In genomic region chrX:120749141-120749846, GRCh38 we compare ENCODE assay signal across 9 cellular contexts.
A peak's percentile ranks its signal among the peaks of the same experiment; 100 is the strongest.
DNase-seq lines count a peak whose midpoint lies in the region; ATAC-seq and TF ChIP-seq lines count a peak whose summit lies in the region.
"Had no signal": no experiment of that assay in that cellular context is flagged by ENCODE, and none has a peak within 500 bp of the region (broad histone marks: within the 10 kb centered on the region; RNA-seq: fewer than 3 reads in every experiment).

No MANE protein-coding gene starts in this region.

- peak overlapping the region; percentile 49 for H3K27ac Mint-ChIP-seq in activated naive CD8-positive, alpha-beta T cell treated with anti-CD3 and anti-CD28 coated beads for 36 hours
- no peak overlapping the region for H3K27ac Mint-ChIP-seq in WTC11

- peaks cover 26% of the 10 kb centered on the region for H3K4me1 Mint-ChIP-seq in activated naive CD8-positive, alpha-beta T cell treated with anti-CD3 and anti-CD28 coated beads for 36 hours
- H3K4me1 Mint-ChIP-seq in WTC11, result peaks cover 17% of the 10 kb centered on the region

- peak; percentile 79 for ATAC-seq in GM21528 (IDR thresholded peaks at IDR 0.05; ENCODE audit: low FRiP score, unreplicated experiment)
- no peak for ATAC-seq in WTC11
- no peak for ATAC-seq in Right ventricle myocardium inferior

- TF ChIP-seq CTCF in WTC11 (IDR thresholded peaks at IDR 0.05), result no peak

- POLR2A ChIA-PET in WTC11 (lab: Charles Lee), result no interaction called here

- H3K9me3 Mint-ChIP-seq in activated naive CD8-positive, alpha-beta T cell treated with anti-CD3 and anti-CD28 coated beads for 36 hours, result peaks cover 3% of the 10 kb centered on the region
- H3K9me3 Mint-ChIP-seq in WTC11, result peaks cover 5% of the 10 kb centered on the region; the same call in 1 of the 2 replicates
- H3K9me3 Mint-ChIP-seq: nephron had no signal

- DNase-seq in EL (peak; percentile 30), KBM-7 (peak; percentile 95), SW 1271 (lab: John Stamatoyannopoulos, UW) (no peak), NCI-H1930 (lab: John Stamatoyannopoulos, UW) (no peak), WTC11 (ENCODE audit: low spot score) (no peak), Right ventricle myocardium inferior (ENCODE audit: missing footprints) (no peak)
- no peak for DNase-seq in activated naive CD8-positive, alpha-beta T cell treated with anti-CD3 and anti-CD28 coated beads for 36 hours

- intact Hi-C loops in Right ventricle myocardium inferior (cut with DNase I), result no loop called here

- H3K4me3 Mint-ChIP-seq in activated naive CD8-positive, alpha-beta T cell treated with anti-CD3 and anti-CD28 coated beads for 36 hours, result no peak overlapping the region
- H3K4me3 Mint-ChIP-seq in WTC11, result no peak overlapping the region
- H3K4me3 Mint-ChIP-seq: nephron had no signal

- no peaks in the 10 kb centered on the region for H3K27me3 Mint-ChIP-seq in activated naive CD8-positive, alpha-beta T cell treated with anti-CD3 and anti-CD28 coated beads for 36 hours
- peaks cover 15% of the 10 kb centered on the region for H3K27me3 Mint-ChIP-seq in WTC11 (ENCODE audit: low read depth)

- CTCF ChIA-PET in WTC11 (lab: Charles Lee), result interaction anchor here (0.6 to 0.9 kb wide), 2 partner anchors 108 to 297 kb away, joined by 3 read pairs; no protein-coding TSS in a partner anchor

- in situ Hi-C loops in KBM-7 (cut with MboI; ENCODE audit: low pct_unique_long_range_greater_than_20kb, low sequenced_read_pairs), result no loop called here

- H3K36me3 Mint-ChIP-seq in activated naive CD8-positive, alpha-beta T cell treated with anti-CD3 and anti-CD28 coated beads for 36 hours, result no peaks in the 10 kb centered on the region
- H3K36me3 Mint-ChIP-seq in WTC11, result no peaks in the 10 kb centered on the region

TF ChIP-seq in WTC11, 78 proteins besides CTCF, POLR2A, EP300 and RAD21:
- no peak for TF ChIP-seq RELA (CRISPR knock-in tag; IDR thresholded peaks at IDR 0.05; ENCODE audit: borderline replicate concordance)
- TF ChIP-seq, protein P1, sequence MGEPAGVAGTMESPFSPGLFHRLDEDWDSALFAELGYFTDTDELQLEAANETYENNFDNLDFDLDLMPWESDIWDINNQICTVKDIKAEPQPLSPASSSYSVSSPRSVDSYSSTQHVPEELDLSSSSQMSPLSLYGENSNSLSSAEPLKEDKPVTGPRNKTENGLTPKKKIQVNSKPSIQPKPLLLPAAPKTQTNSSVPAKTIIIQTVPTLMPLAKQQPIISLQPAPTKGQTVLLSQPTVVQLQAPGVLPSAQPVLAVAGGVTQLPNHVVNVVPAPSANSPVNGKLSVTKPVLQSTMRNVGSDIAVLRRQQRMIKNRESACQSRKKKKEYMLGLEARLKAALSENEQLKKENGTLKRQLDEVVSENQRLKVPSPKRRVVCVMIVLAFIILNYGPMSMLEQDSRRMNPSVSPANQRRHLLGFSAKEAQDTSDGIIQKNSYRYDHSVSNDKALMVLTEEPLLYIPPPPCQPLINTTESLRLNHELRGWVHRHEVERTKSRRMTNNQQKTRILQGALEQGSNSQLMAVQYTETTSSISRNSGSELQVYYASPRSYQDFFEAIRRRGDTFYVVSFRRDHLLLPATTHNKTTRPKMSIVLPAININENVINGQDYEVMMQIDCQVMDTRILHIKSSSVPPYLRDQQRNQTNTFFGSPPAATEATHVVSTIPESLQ (CRISPR knock-in tag; IDR thresholded peaks at IDR 0.05), result no peak
- TF ChIP-seq, protein P2, sequence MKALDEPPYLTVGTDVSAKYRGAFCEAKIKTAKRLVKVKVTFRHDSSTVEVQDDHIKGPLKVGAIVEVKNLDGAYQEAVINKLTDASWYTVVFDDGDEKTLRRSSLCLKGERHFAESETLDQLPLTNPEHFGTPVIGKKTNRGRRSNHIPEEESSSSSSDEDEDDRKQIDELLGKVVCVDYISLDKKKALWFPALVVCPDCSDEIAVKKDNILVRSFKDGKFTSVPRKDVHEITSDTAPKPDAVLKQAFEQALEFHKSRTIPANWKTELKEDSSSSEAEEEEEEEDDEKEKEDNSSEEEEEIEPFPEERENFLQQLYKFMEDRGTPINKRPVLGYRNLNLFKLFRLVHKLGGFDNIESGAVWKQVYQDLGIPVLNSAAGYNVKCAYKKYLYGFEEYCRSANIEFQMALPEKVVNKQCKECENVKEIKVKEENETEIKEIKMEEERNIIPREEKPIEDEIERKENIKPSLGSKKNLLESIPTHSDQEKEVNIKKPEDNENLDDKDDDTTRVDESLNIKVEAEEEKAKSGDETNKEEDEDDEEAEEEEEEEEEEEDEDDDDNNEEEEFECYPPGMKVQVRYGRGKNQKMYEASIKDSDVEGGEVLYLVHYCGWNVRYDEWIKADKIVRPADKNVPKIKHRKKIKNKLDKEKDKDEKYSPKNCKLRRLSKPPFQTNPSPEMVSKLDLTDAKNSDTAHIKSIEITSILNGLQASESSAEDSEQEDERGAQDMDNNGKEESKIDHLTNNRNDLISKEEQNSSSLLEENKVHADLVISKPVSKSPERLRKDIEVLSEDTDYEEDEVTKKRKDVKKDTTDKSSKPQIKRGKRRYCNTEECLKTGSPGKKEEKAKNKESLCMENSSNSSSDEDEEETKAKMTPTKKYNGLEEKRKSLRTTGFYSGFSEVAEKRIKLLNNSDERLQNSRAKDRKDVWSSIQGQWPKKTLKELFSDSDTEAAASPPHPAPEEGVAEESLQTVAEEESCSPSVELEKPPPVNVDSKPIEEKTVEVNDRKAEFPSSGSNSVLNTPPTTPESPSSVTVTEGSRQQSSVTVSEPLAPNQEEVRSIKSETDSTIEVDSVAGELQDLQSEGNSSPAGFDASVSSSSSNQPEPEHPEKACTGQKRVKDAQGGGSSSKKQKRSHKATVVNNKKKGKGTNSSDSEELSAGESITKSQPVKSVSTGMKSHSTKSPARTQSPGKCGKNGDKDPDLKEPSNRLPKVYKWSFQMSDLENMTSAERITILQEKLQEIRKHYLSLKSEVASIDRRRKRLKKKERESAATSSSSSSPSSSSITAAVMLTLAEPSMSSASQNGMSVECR (CRISPR knock-in tag; IDR thresholded peaks at IDR 0.05; ENCODE audit: borderline replicate concordance), result no peak
- TF ChIP-seq NR1H2 (CRISPR knock-in tag; IDR thresholded peaks at IDR 0.05), result no peak
- TF ChIP-seq, protein P3, sequence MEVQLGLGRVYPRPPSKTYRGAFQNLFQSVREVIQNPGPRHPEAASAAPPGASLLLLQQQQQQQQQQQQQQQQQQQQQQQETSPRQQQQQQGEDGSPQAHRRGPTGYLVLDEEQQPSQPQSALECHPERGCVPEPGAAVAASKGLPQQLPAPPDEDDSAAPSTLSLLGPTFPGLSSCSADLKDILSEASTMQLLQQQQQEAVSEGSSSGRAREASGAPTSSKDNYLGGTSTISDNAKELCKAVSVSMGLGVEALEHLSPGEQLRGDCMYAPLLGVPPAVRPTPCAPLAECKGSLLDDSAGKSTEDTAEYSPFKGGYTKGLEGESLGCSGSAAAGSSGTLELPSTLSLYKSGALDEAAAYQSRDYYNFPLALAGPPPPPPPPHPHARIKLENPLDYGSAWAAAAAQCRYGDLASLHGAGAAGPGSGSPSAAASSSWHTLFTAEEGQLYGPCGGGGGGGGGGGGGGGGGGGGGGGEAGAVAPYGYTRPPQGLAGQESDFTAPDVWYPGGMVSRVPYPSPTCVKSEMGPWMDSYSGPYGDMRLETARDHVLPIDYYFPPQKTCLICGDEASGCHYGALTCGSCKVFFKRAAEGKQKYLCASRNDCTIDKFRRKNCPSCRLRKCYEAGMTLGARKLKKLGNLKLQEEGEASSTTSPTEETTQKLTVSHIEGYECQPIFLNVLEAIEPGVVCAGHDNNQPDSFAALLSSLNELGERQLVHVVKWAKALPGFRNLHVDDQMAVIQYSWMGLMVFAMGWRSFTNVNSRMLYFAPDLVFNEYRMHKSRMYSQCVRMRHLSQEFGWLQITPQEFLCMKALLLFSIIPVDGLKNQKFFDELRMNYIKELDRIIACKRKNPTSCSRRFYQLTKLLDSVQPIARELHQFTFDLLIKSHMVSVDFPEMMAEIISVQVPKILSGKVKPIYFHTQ (CRISPR knock-in tag; IDR thresholded peaks at IDR 0.05), result no peak
- no peak for TF ChIP-seq MLX (CRISPR knock-in tag; IDR thresholded peaks at IDR 0.05)
- TF ChIP-seq ATF1 (CRISPR knock-in tag; IDR thresholded peaks at IDR 0.05), result no peak
- no peak for TF ChIP-seq MYBL2 (CRISPR knock-in tag; IDR thresholded peaks at IDR 0.05)
- TF ChIP-seq, protein P4, sequence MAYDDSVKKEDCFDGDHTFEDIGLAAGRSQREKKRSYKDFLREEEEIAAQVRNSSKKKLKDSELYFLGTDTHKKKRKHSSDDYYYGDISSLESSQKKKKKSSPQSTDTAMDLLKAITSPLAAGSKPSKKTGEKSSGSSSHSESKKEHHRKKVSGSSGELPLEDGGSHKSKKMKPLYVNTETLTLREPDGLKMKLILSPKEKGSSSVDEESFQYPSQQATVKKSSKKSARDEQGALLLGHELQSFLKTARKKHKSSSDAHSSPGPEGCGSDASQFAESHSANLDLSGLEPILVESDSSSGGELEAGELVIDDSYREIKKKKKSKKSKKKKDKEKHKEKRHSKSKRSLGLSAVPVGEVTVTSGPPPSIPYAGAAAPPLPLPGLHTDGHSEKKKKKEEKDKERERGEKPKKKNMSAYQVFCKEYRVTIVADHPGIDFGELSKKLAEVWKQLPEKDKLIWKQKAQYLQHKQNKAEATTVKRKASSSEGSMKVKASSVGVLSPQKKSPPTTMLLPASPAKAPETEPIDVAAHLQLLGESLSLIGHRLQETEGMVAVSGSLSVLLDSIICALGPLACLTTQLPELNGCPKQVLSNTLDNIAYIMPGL (CRISPR knock-in tag; IDR thresholded peaks at IDR 0.05), result no peak
- TF ChIP-seq ZNF219 (CRISPR knock-in tag; IDR thresholded peaks at IDR 0.05; ENCODE audit: borderline replicate concordance), result no peak

Comparison
In these comparisons a context has a peak if more than half of its experiments do, and no peak if none do; other contexts are left out.
1. DNase-seq: peak in EL (single experiment) and KBM-7 (single experiment); none in activated naive CD8-positive, alpha-beta T cell treated with anti-CD3 and anti-CD28 coated beads for 36 hours (single experiment), SW 1271 (0 of 2), NCI-H1930 (0 of 2), WTC11 (single experiment) and Right ventricle myocardium inferior (single experiment).